ENCODE assay signal across 9 cellular contexts in genomic region chr11:64356498-64357411, GRCh38. TPM values are rescaled to one million over a fixed set of nuclear protein-coding genes. Genes with fewer than 3 reads are reported as not detected.
DNase-seq lines count a peak whose midpoint lies in the region; ATAC-seq, FAIRE-seq and TF ChIP-seq lines count a peak whose summit lies in the region.
"Had no signal": no experiment of that assay in that cellular context is flagged by ENCODE, and none has a peak within 500 bp of the region (broad histone marks: within the 10 kb centered on the region; RNA-seq: fewer than 3 reads in every experiment).

No MANE protein-coding gene starts in this region.

- H3K36me3 ChIP-seq in kidney (ENCODE audit: control insufficient read depth in 1 of 2, insufficient read depth in 2 of 2, low read length in 2 of 2): no peaks in the 10 kb centered on the region

- peaks cover 24% of the 10 kb centered on the region for H3K4me1 Mint-ChIP-seq in activated T-cell treated with anti-CD3 and anti-CD28 coated beads, Interleukin-2, amount 50 U/mL, for 4 hours (ENCODE audit: low read depth)

- intact Hi-C loops in kidney (cut with DNase I): no loop called here
- intact Hi-C loops in lower leg skin (cut with DNase I; ENCODE audit: low total_unique reads): no loop called here

- no peak overlapping the region for H3K9ac ChIP-seq in kidney (ENCODE audit: low read length in 2 of 2)

- no peaks in the 10 kb centered on the region for H3K27me3 Mint-ChIP-seq in activated T-cell treated with anti-CD3 and anti-CD28 coated beads, Interleukin-2, amount 50 U/mL, for 4 hours (ENCODE audit: low read depth)

- H3K9me3 ChIP-seq in kidney (ENCODE audit: control insufficient read depth in 1 of 2, low read length in 2 of 2): no peaks in the 10 kb centered on the region

- H3K27ac ChIP-seq in kidney (ENCODE audit: low read depth in 2 of 2, low read length in 2 of 2): no peak overlapping the region

- peaks cover 3% of the 10 kb centered on the region for H3K36me3 Mint-ChIP-seq in activated T-cell treated with anti-CD3 and anti-CD28 coated beads, Interleukin-2, amount 50 U/mL, for 4 hours (ENCODE audit: insufficient read depth)

- ATAC-seq in activated T-cell treated with anti-CD3 and anti-CD28 coated beads, Interleukin-2, amount 50 U/mL, for 4 hours: no peak
- ATAC-seq in HG03039 (IDR thresholded peaks at IDR 0.05; ENCODE audit: unreplicated experiment): no peak
- ATAC-seq: left colon had no signal

- H3K4me3 Mint-ChIP-seq in activated T-cell treated with anti-CD3 and anti-CD28 coated beads, Interleukin-2, amount 50 U/mL, for 4 hours: peak overlapping the region; percentile 20

- peaks cover 5 to 22% of the 10 kb centered on the region in 2 donors for H3K4me1 ChIP-seq in kidney (ENCODE audit: control insufficient read depth in 1 of 2, insufficient read depth in 1 of 2, low read depth in 1 of 2, low read length in 2 of 2)

- H3K9me3 Mint-ChIP-seq in activated T-cell treated with anti-CD3 and anti-CD28 coated beads, Interleukin-2, amount 50 U/mL, for 4 hours: no peaks in the 10 kb centered on the region

- TF ChIP-seq CTCF in kidney (IDR thresholded peaks at IDR 0.05; ENCODE audit: borderline replicate concordance, extremely low read depth, insufficient read depth) (no peak), lower leg skin (IDR thresholded peaks at IDR 0.05) (no peak)

- WGBS in lower leg skin, 2 donors: 74 to 79% methylated on average over 23 to 25 of the region's 25 CpGs

- no peak overlapping the region for H3K4me3 ChIP-seq in kidney (ENCODE audit: low read length in 2 of 2)
- H3K4me3 ChIP-seq in lower leg skin (ENCODE audit: low read depth, poor library complexity, severe bottlenecking): no peak overlapping the region

- FAIRE-seq in kidney (lab: Jason Lieb, UNC): no peak

- no peak for TF ChIP-seq POLR2A in lower leg skin (IDR thresholded peaks at IDR 0.05)

- DNase-seq in A172 (ENCODE audit: low spot score) (peak; percentile 57), DMS114 treated with DMSO at 0.1 percent for 48 hours (lab: John Stamatoyannopoulos, UW; ENCODE audit: unreplicated experiment) (peak; percentile 49), NCI-H1092 treated with DMSO at 0.1 percent for 48 hours (lab: John Stamatoyannopoulos, UW) (peak; percentile 32), kidney (peak; percentile 74), NCI-H2029 treated with DMSO at 0.1 percent for 48 hours (lab: John Stamatoyannopoulos, UW) (no peak), lower leg skin (ENCODE audit: low spot score in 2 of 2) (no peak)
- no peak for DNase-seq in activated T-cell treated with anti-CD3 and anti-CD28 coated beads, Interleukin-2, amount 50 U/mL, for 4 hours

RNA-seq across cellular contexts. Expression of gene RPS6KA4, which starts 2.2 kb away (rescaled TPM):
- 77.4 and 78.2 TPM in 2 replicates for total RNA-seq in A172 (2014; rRNA removed; shearing (Covaris generic))
- 10 to 100 TPM; 43.3 to 49.9 (median 48.1) TPM for total RNA-seq in activated T-cell treated with anti-CD3 and anti-CD28 coated beads, Interleukin-2, amount 50 U/mL, for 4 hours
- total RNA-seq in kidney (40.2 TPM), lower leg skin (10 to 100 TPM; 39.4 to 77.4 (median 49.2) TPM)
- polyA plus RNA-seq in kidney (ENCODE audit: insufficient read depth, low read depth, low replicate concordance): 13.6 TPM

RNA-seq across cellular contexts. Expression of gene CCDC88B, which starts 16.8 kb away (rescaled TPM):
- 6.6 and 6.9 TPM in 2 replicates for total RNA-seq in A172 (2014; rRNA removed; shearing (Covaris generic))
- total RNA-seq in activated T-cell treated with anti-CD3 and anti-CD28 coated beads, Interleukin-2, amount 50 U/mL, for 4 hours: 10 to 100 TPM; 87.4 to 97.9 (median 96.2) TPM
- total RNA-seq in kidney (13.3 TPM), lower leg skin (1 to 10 TPM; 2.6 to 9.5 (median 4.8) TPM)
- polyA plus RNA-seq in kidney (ENCODE audit: insufficient read depth, low read depth, low replicate concordance): 10.0 TPM

RNA-seq across cellular contexts. Expression of gene PRDX5, which starts 38.8 kb away (rescaled TPM):
- 300 and 344 TPM in 2 replicates for total RNA-seq in A172 (2014; rRNA removed; shearing (Covaris generic))
- total RNA-seq in activated T-cell treated with anti-CD3 and anti-CD28 coated beads, Interleukin-2, amount 50 U/mL, for 4 hours: 10 to 100 TPM; 78.3 to 96.8 (median 81.0) TPM
- 192 TPM for total RNA-seq in kidney
- polyA plus RNA-seq in kidney (ENCODE audit: insufficient read depth, low read depth, low replicate concordance): 1,026 TPM
- total RNA-seq in lower leg skin: 100 to 1,000 TPM; 170 to 284 (median 215) TPM

RNA-seq across cellular contexts. Expression of gene TRMT112, which starts 39.4 kb away (rescaled TPM):
- 454 and 683 TPM in 2 replicates for total RNA-seq in A172 (2014; rRNA removed; shearing (Covaris generic))
- total RNA-seq in activated T-cell treated with anti-CD3 and anti-CD28 coated beads, Interleukin-2, amount 50 U/mL, for 4 hours: 100 to 1,000 TPM; 432 to 461 (median 438) TPM
- total RNA-seq in kidney (172 TPM), lower leg skin (100 to 1,000 TPM; 199 to 356 (median 255) TPM)
- 291 TPM for polyA plus RNA-seq in kidney (ENCODE audit: insufficient read depth, low read depth, low replicate concordance)

RNA-seq across cellular contexts. Expression of gene ESRRA, which starts 51.4 kb away (rescaled TPM):
- 30.4 and 46.6 TPM in 2 replicates for total RNA-seq in A172 (2014; rRNA removed; shearing (Covaris generic))
- total RNA-seq in activated T-cell treated with anti-CD3 and anti-CD28 coated beads, Interleukin-2, amount 50 U/mL, for 4 hours: 10 to 100 TPM; 81.5 to 93.4 (median 89.3) TPM
- total RNA-seq in kidney (59.7 TPM), lower leg skin (100 to 1,000 TPM in 2 of 4 donors, 10 to 100 TPM in 2; 49.2 to 108 (median 79.3) TPM)
- 117 TPM for polyA plus RNA-seq in kidney (ENCODE audit: insufficient read depth, low read depth, low replicate concordance)

Comparison
In these comparisons a context has a peak if more than half of its experiments do, and no peak if none do; other contexts are left out.
1. DNase-seq: peak in A172 (single experiment), DMS114 treated with DMSO at 0.1 percent for 48 hours (single experiment), NCI-H1092 treated with DMSO at 0.1 percent for 48 hours (single experiment) and kidney (single experiment); none in activated T-cell treated with anti-CD3 and anti-CD28 coated beads, Interleukin-2, amount 50 U/mL, for 4 hours (single experiment), NCI-H2029 treated with DMSO at 0.1 percent for 48 hours (single experiment) and lower leg skin (0 of 2).